Comparison of ENCODE assay signal across 8 cellular contexts in the genomic region with DNA sequence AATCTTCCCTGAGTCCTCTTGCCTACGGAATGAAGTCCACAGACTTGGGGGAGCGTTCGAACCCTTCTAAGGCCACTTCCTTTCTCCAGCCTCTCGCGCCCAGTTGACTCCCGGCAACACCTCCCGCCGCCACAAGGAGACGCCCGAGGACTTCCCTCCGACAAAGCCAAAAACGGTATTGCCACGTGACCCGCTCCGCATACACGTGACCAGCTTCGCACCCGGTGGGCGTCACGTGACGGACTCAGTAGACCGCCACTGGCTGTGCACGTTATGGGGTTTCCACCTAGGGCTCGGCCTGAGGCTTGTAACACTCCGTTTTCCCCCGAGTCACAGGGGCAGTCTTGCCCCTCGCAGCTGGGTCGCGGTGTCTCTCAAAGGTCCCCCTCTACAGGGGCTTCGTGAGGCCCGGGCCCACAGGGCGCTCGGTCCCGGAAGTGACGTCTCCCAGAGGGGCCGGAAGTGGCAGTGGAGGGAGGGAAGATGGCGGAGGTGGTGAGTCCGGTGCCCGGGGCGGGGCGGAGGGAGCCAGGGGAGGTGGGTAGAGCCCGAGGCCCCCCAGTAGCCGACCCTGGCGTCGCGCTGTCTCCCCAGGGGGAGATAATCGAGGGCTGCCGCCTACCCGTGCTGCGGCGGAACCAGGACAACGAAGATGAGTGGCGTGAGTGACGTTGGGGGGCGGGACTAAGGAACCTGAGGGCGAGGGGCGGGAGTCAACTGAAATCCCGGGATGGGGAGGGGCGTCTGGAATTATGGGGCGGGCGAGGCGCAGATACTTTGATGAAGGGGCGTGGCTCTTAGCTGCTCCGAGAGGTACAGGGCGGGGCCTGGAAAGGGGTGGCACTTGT. TPM values are rescaled to one million over a fixed set of nuclear protein-coding genes. Genes with fewer than 3 reads are reported as not detected.
DNase-seq lines count a peak whose midpoint lies in the region; TF ChIP-seq lines count a peak whose summit lies in the region.

A gene (plus strand): TSS at position 468 of the 848 bp plus-strand sequence. CDS start 16 bp downstream, at position 484.

- peaks cover 23% of the 10 kb centered on the region for H3K36me3 Mint-ChIP-seq in activated naive CD4-positive, alpha-beta T cell treated with anti-CD3 and anti-CD28 coated beads for 36 hours (ENCODE audit: low read depth)

- no peaks in the 10 kb centered on the region for H3K27me3 Mint-ChIP-seq in activated naive CD4-positive, alpha-beta T cell treated with anti-CD3 and anti-CD28 coated beads for 36 hours (ENCODE audit: low read depth)

- intact Hi-C loops in activated naive CD4-positive, alpha-beta T cell treated with anti-CD3 and anti-CD28 coated beads for 36 hours (cut with micrococcal nuclease) = loop anchor here (1.0 to 5.0 kb wide), 9 partner anchors 8 to 555 kb away; a partner anchor contains a TSS

- in situ Hi-C loops in SK-MEL-5 (cut with HindIII; ENCODE audit: low pct_unique_long_range_greater_than_20kb, low sequenced_read_pairs) = no loop called here

- POLR2A ChIA-PET in HEK293T (lab: Yijun Ruan, JAX) = interaction anchor here (0.5 to 2.9 kb wide), 32 partner anchors 8 to 177 kb away, joined by 3 to 40 read pairs (median 3); a partner anchor contains a TSS

- H3K27ac Mint-ChIP-seq in activated naive CD4-positive, alpha-beta T cell treated with anti-CD3 and anti-CD28 coated beads for 36 hours = peak within 1 kb of the TSS; percentile 97

- DNase-seq in GM04504 (ENCODE audit: low read depth) (peak; percentile 97), HEK293T (ENCODE audit: extremely low spot score) (peak; percentile 91), MV-4-11 (lab: John Stamatoyannopoulos, UW) (peak; percentile 98), SK-MEL-5 (ENCODE audit: low read depth, low spot score) (peak; percentile 97), germinal center (ENCODE audit: low spot score) (peak; percentile 93), non-pigmented ciliary epithelial cell (ENCODE audit: low read depth) (peak; percentile 92), superior temporal gyrus (ENCODE audit: extremely low spot score) (peak; percentile 99)
- DNase-seq in activated naive CD4-positive, alpha-beta T cell treated with anti-CD3 and anti-CD28 coated beads for 36 hours = peak; percentile 100

- H3K9me3 Mint-ChIP-seq in activated naive CD4-positive, alpha-beta T cell treated with anti-CD3 and anti-CD28 coated beads for 36 hours = no peaks in the 10 kb centered on the region

- peak within 1 kb of the TSS; percentile 95 for H3K4me3 Mint-ChIP-seq in activated naive CD4-positive, alpha-beta T cell treated with anti-CD3 and anti-CD28 coated beads for 36 hours

- CTCF ChIA-PET in HEK293T (lab: Yijun Ruan, JAX) = interaction anchor here (0.6 to 2.6 kb wide), 19 partner anchors 8 to 280 kb away, joined by 3 to 17 read pairs (median 4); a partner anchor contains a TSS
- CTCF ChIA-PET in activated naive CD4-positive, alpha-beta T cell treated with anti-CD3 and anti-CD28 coated beads for 36 hours (lab: Charles Lee) = interaction anchor here (0.6 to 2.6 kb wide), 27 partner anchors 8 to 598 kb away, joined by 3 to 35 read pairs (median 4); a partner anchor contains a TSS

- peaks cover 33% of the 10 kb centered on the region for H3K4me1 Mint-ChIP-seq in activated naive CD4-positive, alpha-beta T cell treated with anti-CD3 and anti-CD28 coated beads for 36 hours (ENCODE audit: low read depth)

TF ChIP-seq in HEK293T, 16 proteins besides CTCF, POLR2A, EP300 and RAD21:
- TF ChIP-seq L3MBTL2 (conservative IDR thresholded peaks at IDR 0.05) (peak; percentile 100), ELF4 (IDR thresholded peaks at IDR 0.05) (peak; percentile 94), ZNF384 (IDR thresholded peaks at IDR 0.05) (no peak), LEF1 (IDR thresholded peaks at IDR 0.05; ENCODE audit: borderline replicate concordance) (no peak), NFRKB (IDR thresholded peaks at IDR 0.05) (peak; percentile 86), CTBP1 (IDR thresholded peaks at IDR 0.05; ENCODE audit: borderline replicate concordance) (0 out of 2 replicates have a peak, but pooled peaks have one; percentile 46), FOXA1 (IDR thresholded peaks at IDR 0.05) (no peak), SP1 (IDR thresholded peaks at IDR 0.05) (no peak), BHLHE40 (IDR thresholded peaks at IDR 0.05; ENCODE audit: borderline replicate concordance) (no peak; the same call in 1 of the 2 replicates), FOXM1 (IDR thresholded peaks at IDR 0.05; ENCODE audit: borderline replicate concordance) (no peak), ARNT (IDR thresholded peaks at IDR 0.05) (0 out of 2 replicates have a peak, but pooled peaks have one; percentile 4), HDGF (IDR thresholded peaks at IDR 0.05; ENCODE audit: borderline replicate concordance) (no peak), FOXK2 (IDR thresholded peaks at IDR 0.05) (no peak), SUZ12 (IDR thresholded peaks at IDR 0.05) (no peak), TARDBP (IDR thresholded peaks at IDR 0.05) (no peak)
- TF ChIP-seq, protein P1, sequence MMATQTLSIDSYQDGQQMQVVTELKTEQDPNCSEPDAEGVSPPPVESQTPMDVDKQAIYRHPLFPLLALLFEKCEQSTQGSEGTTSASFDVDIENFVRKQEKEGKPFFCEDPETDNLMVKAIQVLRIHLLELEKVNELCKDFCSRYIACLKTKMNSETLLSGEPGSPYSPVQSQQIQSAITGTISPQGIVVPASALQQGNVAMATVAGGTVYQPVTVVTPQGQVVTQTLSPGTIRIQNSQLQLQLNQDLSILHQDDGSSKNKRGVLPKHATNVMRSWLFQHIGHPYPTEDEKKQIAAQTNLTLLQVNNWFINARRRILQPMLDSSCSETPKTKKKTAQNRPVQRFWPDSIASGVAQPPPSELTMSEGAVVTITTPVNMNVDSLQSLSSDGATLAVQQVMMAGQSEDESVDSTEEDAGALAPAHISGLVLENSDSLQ (IDR thresholded peaks at IDR 0.05) = peak; percentile 97

RNA-seq across cellular contexts. Expression of the gene that starts here (rescaled TPM):
- total RNA-seq in SK-MEL-5 (2014; rRNA removed; shearing (Covaris generic)) = 37.8 and 42.0 TPM in 2 replicates
- polyA plus RNA-seq in SK-MEL-5 (2015; cell fraction: cytosol; rRNA removed) = 39.3 and 43.8 TPM in 2 replicates
- 29.7 and 49.4 TPM in 2 replicates for polyA plus RNA-seq in SK-MEL-5 (2015; cell fraction: nucleus; rRNA removed)
- total RNA-seq in activated naive CD4-positive, alpha-beta T cell treated with anti-CD3 and anti-CD28 coated beads for 36 hours = 10 to 100 TPM; 60.1 to 67.1 TPM

Comparison
In these comparisons a context has a peak if more than half of its experiments do, and no peak if none do; other contexts are left out.
1. Peak in every context shown above with its lines: DNase-seq.